Comparison of ENCODE assay signal across 15 cellular contexts in the genomic region with DNA sequence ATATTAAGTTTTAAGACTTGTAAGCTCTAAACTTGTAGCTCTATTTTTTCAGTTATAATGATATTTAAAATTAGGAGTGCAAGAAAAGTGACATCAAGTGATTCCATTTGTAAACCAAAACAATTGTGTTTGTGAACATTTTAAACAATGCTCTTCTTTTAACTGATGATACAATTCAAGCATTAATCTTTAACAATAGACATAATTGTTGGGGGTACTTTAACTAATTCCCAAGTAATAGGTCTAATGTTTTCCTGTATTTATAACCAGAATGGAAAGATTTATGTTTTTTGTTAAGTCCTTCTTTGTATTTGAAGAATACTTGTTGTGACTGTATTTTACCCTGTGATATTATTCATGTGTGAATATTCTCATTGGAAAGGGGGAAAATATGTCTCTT. TPM values are rescaled to one million over a fixed set of nuclear protein-coding genes. Genes with fewer than 3 reads are reported as not detected.
DNase-seq lines count a peak whose midpoint lies in the region; ATAC-seq, FAIRE-seq and TF ChIP-seq lines count a peak whose summit lies in the region.
"Had no signal": no experiment of that assay in that cellular context is flagged by ENCODE, and none has a peak within 500 bp of the region (broad histone marks: within the 10 kb centered on the region; RNA-seq: fewer than 3 reads in every experiment).

No MANE protein-coding gene starts in this region.

- H3K4me1 ChIP-seq in kidney (ENCODE audit: control insufficient read depth in 1 of 2, insufficient read depth in 1 of 2, low read depth in 1 of 2, low read length in 2 of 2) (no peaks in the 10 kb centered on the region), mammary epithelial cell (ENCODE audit: insufficient read depth, low read length) (no peaks in the 10 kb centered on the region)

- no peak overlapping the region for H2AFZ ChIP-seq in mammary epithelial cell (ENCODE audit: low read depth, low read length)
- H2AFZ ChIP-seq: GM23248 had no signal

- H3K9ac ChIP-seq in kidney (ENCODE audit: low read length in 2 of 2) (no peak overlapping the region), mammary epithelial cell (ENCODE audit: insufficient read depth, low read length) (no peak overlapping the region)
- H3K9ac ChIP-seq: GM23248 had no signal

- H3K9me3 ChIP-seq in kidney (ENCODE audit: control insufficient read depth in 1 of 2, low read length in 2 of 2), result no peaks in the 10 kb centered on the region
- H3K9me3 ChIP-seq in mammary epithelial cell (replicated peaks; ENCODE audit: insufficient read depth, low read length), result no peaks in the 10 kb centered on the region

- H3K79me2 ChIP-seq in mammary epithelial cell (ENCODE audit: insufficient read depth, low read length), result peaks cover 17% of the 10 kb centered on the region

- H3K36me3 Mint-ChIP-seq in activated T-cell treated with anti-CD3 and anti-CD28 coated beads, Interleukin-2, amount 50 U/mL, for 4 hours (ENCODE audit: insufficient read depth), result peaks cover 2% of the 10 kb centered on the region
- H3K36me3 Mint-ChIP-seq: CD4-positive, alpha-beta memory T cell had no signal

- DNase-seq in dorsolateral prefrontal cortex, result no peak
- no peak for DNase-seq in kidney
- peak; percentile 50 for DNase-seq in putamen (ENCODE audit: low spot score)
- DNase-seq in activated T-cell treated with anti-CD3 and anti-CD28 coated beads, Interleukin-2, amount 50 U/mL, for 4 hours, result no peak
- DNase-seq in mammary epithelial cell, result no peak
- no peak for DNase-seq in C1 segment of cervical spinal cord (lab: John Stamatoyannopoulos, UW)
- DNase-seq: CD4-positive, alpha-beta memory T cell; DMS79; GM23248; H9 had no signal

- in situ Hi-C loops in mammary epithelial cell (cut with MboI; ENCODE audit: low sequenced_read_pairs in 2 of 2), result no loop called here

- dilution Hi-C loops in mammary epithelial cell (cut with HindIII; ENCODE audit: low sequenced_read_pairs), result no loop called here

- intact Hi-C loops in dorsolateral prefrontal cortex (cut with DNase I), result no loop called here
- intact Hi-C loops in kidney (cut with DNase I), result no loop called here
- intact Hi-C loops in mammary epithelial cell (cut with micrococcal nuclease), result no loop called here

- H3K4me3 Mint-ChIP-seq in activated T-cell treated with anti-CD3 and anti-CD28 coated beads, Interleukin-2, amount 50 U/mL, for 4 hours, result no peak overlapping the region
- H3K4me3 Mint-ChIP-seq: B cell; CD4-positive, alpha-beta memory T cell; H9 had no signal

- no peak for ATAC-seq in activated T-cell treated with anti-CD3 and anti-CD28 coated beads, Interleukin-2, amount 50 U/mL, for 4 hours
- no peak for ATAC-seq in SK-N-SH treated with all-trans-retinoic acid at 6 μM for 48 hours
- ATAC-seq: GM12878 had no signal

- no peaks in the 10 kb centered on the region for H3K36me3 ChIP-seq in kidney (ENCODE audit: control insufficient read depth in 1 of 2, insufficient read depth in 2 of 2, low read length in 2 of 2)
- H3K36me3 ChIP-seq in mammary epithelial cell (ENCODE audit: insufficient read depth, low read length), result no peaks in the 10 kb centered on the region

- CTCF ChIA-PET in mammary epithelial cell (lab: Charles Lee; ENCODE audit: low non-redundant PET), result no interaction called here

- H3K27me3 ChIP-seq in dorsolateral prefrontal cortex (no peaks in the 10 kb centered on the region), mammary epithelial cell (ENCODE audit: insufficient read depth, low read length) (no peaks in the 10 kb centered on the region)

- H3K4me1 Mint-ChIP-seq in activated T-cell treated with anti-CD3 and anti-CD28 coated beads, Interleukin-2, amount 50 U/mL, for 4 hours (ENCODE audit: low read depth), result peaks cover 11% of the 10 kb centered on the region
- H3K4me1 Mint-ChIP-seq: H9 had no signal

- no peaks in the 10 kb centered on the region for H4K20me1 ChIP-seq in mammary epithelial cell (ENCODE audit: insufficient read depth, low read length)

- no peak overlapping the region for H3K4me2 ChIP-seq in mammary epithelial cell (ENCODE audit: insufficient read depth, low read depth, low read length)

- H3K27ac ChIP-seq in dorsolateral prefrontal cortex, result peak overlapping the region in 58 of 59 donors; percentile 81 to 100 (median 94)
- no peak overlapping the region for H3K27ac ChIP-seq in kidney (ENCODE audit: low read depth in 2 of 2, low read length in 2 of 2)
- no peak overlapping the region for H3K27ac ChIP-seq in mammary epithelial cell (ENCODE audit: insufficient read depth, low read depth, low read length)
- H3K27ac ChIP-seq: C4-2B, GM23248 had no signal

- no peaks in the 10 kb centered on the region for H3K27me3 Mint-ChIP-seq in activated T-cell treated with anti-CD3 and anti-CD28 coated beads, Interleukin-2, amount 50 U/mL, for 4 hours (ENCODE audit: low read depth)
- H3K27me3 Mint-ChIP-seq: B cell; CD4-positive, alpha-beta memory T cell had no signal

- H3K4me3 ChIP-seq in dorsolateral prefrontal cortex, result peak overlapping the region in 7 of 59 donors; percentile 0 to 38 (median 9)
- no peak overlapping the region for H3K4me3 ChIP-seq in kidney (ENCODE audit: low read length in 2 of 2)
- no peak overlapping the region for H3K4me3 ChIP-seq in mammary epithelial cell (replicated peaks in 1 of 3; ENCODE audit: insufficient read depth in 1 of 3, low read depth in 2 of 3, low read length in 3 of 3)
- H3K4me3 ChIP-seq: GM12878, GM23248 had no signal

- peak; percentile 50 for FAIRE-seq in kidney (lab: Jason Lieb, UNC)
- FAIRE-seq: GM12878, GM18507 had no signal

- no TSS peak for BruUV-seq in mammary epithelial cell (replicated peaks; lab: Mats Ljungman, UMichigan)

- no peaks in the 10 kb centered on the region for H3K9me3 Mint-ChIP-seq in activated T-cell treated with anti-CD3 and anti-CD28 coated beads, Interleukin-2, amount 50 U/mL, for 4 hours
- H3K9me3 Mint-ChIP-seq: CD4-positive, alpha-beta memory T cell; H9 had no signal

- TF ChIP-seq CTCF in dorsolateral prefrontal cortex (IDR thresholded peaks at IDR 0.05 in 54 of 56, conservative IDR thresholded peaks at IDR 0.05 in 2 of 56; ENCODE audit: low read depth in 1 of 56, partially characterized antibody in 56 of 56) (no peak), kidney (IDR thresholded peaks at IDR 0.05; ENCODE audit: borderline replicate concordance, extremely low read depth, insufficient read depth) (no peak), mammary epithelial cell (conservative IDR thresholded peaks at IDR 0.05 in 1 of 2, IDR thresholded peaks at IDR 0.05 in 1 of 2; ENCODE audit: extremely low read depth in 1 of 2, insufficient read depth in 1 of 2, low read depth in 1 of 2, low read length in 2 of 2) (no peak)

TF ChIP-seq in SK-N-SH treated with all-trans-retinoic acid at 6 μM for 48 hours, 23 proteins besides CTCF, POLR2A, EP300 and RAD21 (continues in another document):
- TF ChIP-seq TCF4 (CRISPR knock-in tag; IDR thresholded peaks at IDR 0.05; ENCODE audit: borderline replicate concordance) (no peak), ZFP3 (CRISPR knock-in tag; IDR thresholded peaks at IDR 0.05) (no peak), GLIS3 (CRISPR knock-in tag; IDR thresholded peaks at IDR 0.05) (no peak), PATZ1 (CRISPR knock-in tag; IDR thresholded peaks at IDR 0.05; ENCODE audit: borderline replicate concordance) (no peak), CSRNP3 (CRISPR knock-in tag; IDR thresholded peaks at IDR 0.05) (no peak), ZC3H10 (CRISPR knock-in tag; IDR thresholded peaks at IDR 0.05) (no peak), ARNTL (CRISPR knock-in tag; IDR thresholded peaks at IDR 0.05; ENCODE audit: borderline replicate concordance, low read depth) (no peak), ESRRG (CRISPR knock-in tag; IDR thresholded peaks at IDR 0.05) (no peak), CSDC2 (CRISPR knock-in tag; IDR thresholded peaks at IDR 0.05) (no peak)

RNA-seq across cellular contexts. Expression of gene ATG4C, which starts 6.8 kb away (rescaled TPM):
- total RNA-seq in dorsolateral prefrontal cortex (10 to 100 TPM; 16.4 to 82.3 (median 35.4) TPM), kidney (9.5 TPM), mammary epithelial cell (1 to 10 TPM; 5.0 to 9.7 TPM)
- polyA plus RNA-seq in kidney (ENCODE audit: insufficient read depth, low read depth, low replicate concordance) (8.7 TPM), mammary epithelial cell (4.3 TPM)
- 10 to 100 TPM in 1 of 3 donors, 1 to 10 TPM in 2; 7.8 to 15.0 (median 9.4) TPM for total RNA-seq in activated T-cell treated with anti-CD3 and anti-CD28 coated beads, Interleukin-2, amount 50 U/mL, for 4 hours
- polyA minus RNA-seq in mammary epithelial cell, result not detected

Comparison
In these comparisons a context has a peak if more than half of its experiments do, and no peak if none do; other contexts are left out.
1. H3K27ac ChIP-seq: peak in dorsolateral prefrontal cortex (58 of 59); none in kidney (0 of 2) and mammary epithelial cell (single experiment).